8 cellular contexts compared by ENCODE assay signal in the genomic region with DNA sequence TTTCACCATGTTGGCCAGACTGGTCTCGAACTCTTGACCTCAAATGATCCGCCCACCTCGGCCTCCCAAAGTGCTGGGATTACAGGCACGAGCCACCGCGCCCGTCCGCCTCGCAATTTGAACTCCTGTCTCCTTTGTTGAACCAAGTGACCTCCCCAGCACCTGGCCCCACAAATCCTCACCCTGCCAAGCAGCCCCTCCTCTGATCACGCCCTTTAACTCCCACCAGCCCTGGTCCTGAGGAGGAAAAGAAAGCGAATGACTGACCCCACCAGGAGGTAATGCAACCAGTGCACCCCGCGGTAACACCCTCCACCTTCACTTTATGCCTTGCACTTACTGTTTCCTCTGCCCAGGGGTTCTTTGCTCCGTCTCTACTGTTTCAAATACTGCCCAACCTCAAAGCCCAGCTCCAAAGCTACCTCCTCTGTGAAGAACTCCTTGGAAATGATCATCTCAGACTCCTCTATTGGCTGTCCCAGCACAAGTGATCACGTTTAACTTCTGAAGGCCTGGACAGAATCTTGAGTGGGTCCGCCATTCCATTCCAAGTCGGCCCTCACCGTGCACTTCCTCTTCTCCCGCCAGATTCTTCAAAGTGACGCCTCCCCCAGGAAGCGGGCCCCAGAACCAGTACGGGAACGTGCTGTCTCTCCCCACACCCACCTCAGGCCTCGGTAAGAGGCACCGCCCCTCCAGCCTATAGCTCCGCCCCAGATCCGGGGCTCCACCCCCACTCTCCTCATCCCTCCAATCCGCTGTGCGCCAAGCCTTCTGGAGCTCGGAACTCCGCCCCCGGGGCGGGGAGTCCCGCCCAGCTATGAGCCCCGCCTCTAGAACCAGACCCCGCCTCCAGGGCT. TPM values are rescaled to one million over a fixed set of nuclear protein-coding genes. Genes with fewer than 3 reads are reported as not detected.
DNase-seq lines count a peak whose midpoint lies in the region; ATAC-seq lines count a peak whose summit lies in the region.

No MANE protein-coding gene starts in this region.

- peaks cover 12 to 28% (median 16%) of the 10 kb centered on the region in 3 donors for H3K4me1 Mint-ChIP-seq in T-cell

- no peaks in the 10 kb centered on the region for H3K36me3 Mint-ChIP-seq in T-cell

- CTCF ChIA-PET in T-cell (lab: Charles Lee), result interaction anchor here in 1 of 2 donors (0.8 to 1.4 kb wide), 6 partner anchors 9 to 90 kb away, joined by 3 to 9 read pairs (median 5); partner anchors contain the start of genes NFATC2IP and TUFM

- no peaks in the 10 kb centered on the region for H3K9me3 Mint-ChIP-seq in T-cell

- H3K27ac Mint-ChIP-seq in T-cell, result peak overlapping the region; percentile 40 to 57

- intact Hi-C loops in left ventricle myocardium superior (cut with micrococcal nuclease), result no loop called here
- intact Hi-C loops in sciatic nerve (cut with DNase I), result no loop called here

- POLR2A ChIA-PET in T-cell (lab: Charles Lee), result no interaction called here

- peak; percentile 69 for ATAC-seq in HG03521 (IDR thresholded peaks at IDR 0.05; ENCODE audit: unreplicated experiment)
- peak; percentile 96 to 99 (median 99) for ATAC-seq in T-cell (replicated peaks in 1 of 4)
- peak; percentile 98 for ATAC-seq in left ventricle myocardium superior
- peak; percentile 98 for ATAC-seq in sciatic nerve

- peak; percentile 53 for DNase-seq in NCI-H82 (lab: John Stamatoyannopoulos, UW)
- no peak for DNase-seq in NCI-H82 treated with DMSO at 0.1 percent for 48 hours (lab: John Stamatoyannopoulos, UW; ENCODE audit: unreplicated experiment)
- DNase-seq in T-cell, result peak; percentile 64 to 88 (median 76)
- peak; percentile 56 for DNase-seq in activated naive CD8-positive, alpha-beta T cell treated with anti-CD3 and anti-CD28 coated beads, Interleukin-2, amount 50 U/mL, for 16 hours (ENCODE audit: low read depth, low spot score)
- DNase-seq in left ventricle myocardium superior, result peak; percentile 87
- DNase-seq in sciatic nerve (ENCODE audit: low spot score), result peak; percentile 92
- DNase-seq in NCI-H524 treated with DMSO at 0.1 percent for 48 hours (lab: John Stamatoyannopoulos, UW), result no peak

- H3K4me3 Mint-ChIP-seq in T-cell, result peak overlapping the region; percentile 67 to 77 (median 73)

- no peaks in the 10 kb centered on the region for H3K27me3 Mint-ChIP-seq in T-cell

RNA-seq across cellular contexts. Expression of gene CD19, which starts 4.4 kb away (rescaled TPM):
- total RNA-seq in T-cell (10 to 100 TPM in 1 of 5 donors, 1 to 10 TPM in 3, under 1 TPM in 1; 0.82 to 11.9 (median 3.5) TPM), left ventricle myocardium superior (not detected), sciatic nerve (1.4 TPM)

RNA-seq across cellular contexts. Expression of gene RABEP2, which starts 11.1 kb away (rescaled TPM):
- total RNA-seq in T-cell (10 to 100 TPM; 26.9 to 35.5 (median 33.5) TPM), left ventricle myocardium superior (20.5 TPM), sciatic nerve (16.4 TPM)

RNA-seq across cellular contexts. Expression of gene NFATC2IP, which starts 14.6 kb away (rescaled TPM):
- total RNA-seq in T-cell (100 to 1,000 TPM in 3 of 5 donors, 10 to 100 TPM in 2; 78.5 to 111 (median 100) TPM), left ventricle myocardium superior (20.1 TPM), sciatic nerve (34.5 TPM)

RNA-seq across cellular contexts. Expression of gene SPNS1, which starts 38.4 kb away (rescaled TPM):
- total RNA-seq in T-cell (10 to 100 TPM; 28.2 to 53.2 (median 47.7) TPM), left ventricle myocardium superior (17.9 TPM), sciatic nerve (22.5 TPM)

RNA-seq across cellular contexts. Expression of gene LAT, which starts 48.7 kb away (rescaled TPM):
- total RNA-seq in T-cell (100 to 1,000 TPM; 237 to 440 (median 378) TPM), left ventricle myocardium superior (1.6 TPM), sciatic nerve (5.8 TPM)

Comparison
In these comparisons a context has a peak if more than half of its experiments do, and no peak if none do; other contexts are left out.
1. DNase-seq: peak in NCI-H82 (single experiment), T-cell (34 of 34), activated naive CD8-positive, alpha-beta T cell treated with anti-CD3 and anti-CD28 coated beads, Interleukin-2, amount 50 U/mL, for 16 hours (single experiment), left ventricle myocardium superior (single experiment) and sciatic nerve (single experiment); none in NCI-H82 treated with DMSO at 0.1 percent for 48 hours (single experiment) and NCI-H524 treated with DMSO at 0.1 percent for 48 hours (single experiment).
2. Peak in every context shown above with its lines, with median percentiles within 50 percentile points of each other: ATAC-seq.